1 cellular context compared by ENCODE assay signal in genomic region chr5:82335807-82336206, GRCh38.
TF ChIP-seq lines count a peak whose summit lies in the region.

No MANE protein-coding gene starts in this region.

TF ChIP-seq in K562, 482 proteins besides CTCF, POLR2A, EP300 and RAD21:
- TF ChIP-seq BDP1 (IDR thresholded peaks at IDR 0.05; ENCODE audit: insufficient read depth, insufficient read length) (no peak), USF1 (CRISPR knock-in tag; IDR thresholded peaks at IDR 0.05) (no peak), CHAMP1 (IDR thresholded peaks at IDR 0.05) (no peak), SNAPC5 (CRISPR knock-in tag; IDR thresholded peaks at IDR 0.05) (no peak), NEUROD1 (IDR thresholded peaks at IDR 0.05; ENCODE audit: borderline replicate concordance, low read depth, low read length, partially characterized antibody) (no peak), ZNF696 (CRISPR knock-in tag; conservative IDR thresholded peaks at IDR 0.05) (no peak), MAX (CRISPR knock-in tag; IDR thresholded peaks at IDR 0.05) (no peak), NR2C1 (IDR thresholded peaks at IDR 0.05) (no peak), NR2C1 (tag; IDR thresholded peaks at IDR 0.05) (no peak), CBFA2T3 (IDR thresholded peaks at IDR 0.05) (no peak), HEY1 (CRISPR knock-in tag; IDR thresholded peaks at IDR 0.05; ENCODE audit: borderline replicate concordance) (no peak), MEF2A (IDR thresholded peaks at IDR 0.05; ENCODE audit: control insufficient read depth, low read depth, low read length) (no peak), ETV5 (CRISPR knock-in tag; IDR thresholded peaks at IDR 0.05; ENCODE audit: low read depth) (no peak), CUX1 (CRISPR knock-in tag; IDR thresholded peaks at IDR 0.05) (no peak), ZNF23 (CRISPR knock-in tag; IDR thresholded peaks at IDR 0.05) (no peak), FOSL1 (tag; conservative IDR thresholded peaks at IDR 0.05) (peak; percentile 17; the same call in 1 of the 2 replicates), RFX5 (IDR thresholded peaks at IDR 0.05; ENCODE audit: low read depth, low read length) (no peak), SNRNP70 (optimal IDR thresholded peaks at IDR 0.05; ENCODE audit: low read depth, low read length) (no peak), HOXB6 (CRISPR knock-in tag; IDR thresholded peaks at IDR 0.05; ENCODE audit: borderline replicate concordance) (no peak), BHLHE40 (IDR thresholded peaks at IDR 0.05; ENCODE audit: low read length) (peak; percentile 17; the same call in 1 of the 2 replicates), HIVEP1 (CRISPR knock-in tag; IDR thresholded peaks at IDR 0.05) (no peak), EWSR1 (IDR thresholded peaks at IDR 0.05; ENCODE audit: borderline replicate concordance, low read depth, partially characterized antibody) (no peak), ATF3 (IDR thresholded peaks at IDR 0.05) (peak; percentile 53), ATF3 (CRISPR knock-in tag; conservative IDR thresholded peaks at IDR 0.05) (no peak), ZNF764 (CRISPR knock-in tag; IDR thresholded peaks at IDR 0.05; ENCODE audit: low read depth) (no peak), ZBTB33 (CRISPR knock-in tag; IDR thresholded peaks at IDR 0.05) (no peak), ZSCAN32 (CRISPR knock-in tag; IDR thresholded peaks at IDR 0.05) (no peak), TCFL5 (CRISPR knock-in tag; conservative IDR thresholded peaks at IDR 0.05) (no peak), C11orf30 (IDR thresholded peaks at IDR 0.05; ENCODE audit: low read depth) (no peak)
TF ChIP-seq in K562: peak in this region for 3.
